Comparison of ENCODE assay signal across 9 cellular contexts in the genomic region with DNA sequence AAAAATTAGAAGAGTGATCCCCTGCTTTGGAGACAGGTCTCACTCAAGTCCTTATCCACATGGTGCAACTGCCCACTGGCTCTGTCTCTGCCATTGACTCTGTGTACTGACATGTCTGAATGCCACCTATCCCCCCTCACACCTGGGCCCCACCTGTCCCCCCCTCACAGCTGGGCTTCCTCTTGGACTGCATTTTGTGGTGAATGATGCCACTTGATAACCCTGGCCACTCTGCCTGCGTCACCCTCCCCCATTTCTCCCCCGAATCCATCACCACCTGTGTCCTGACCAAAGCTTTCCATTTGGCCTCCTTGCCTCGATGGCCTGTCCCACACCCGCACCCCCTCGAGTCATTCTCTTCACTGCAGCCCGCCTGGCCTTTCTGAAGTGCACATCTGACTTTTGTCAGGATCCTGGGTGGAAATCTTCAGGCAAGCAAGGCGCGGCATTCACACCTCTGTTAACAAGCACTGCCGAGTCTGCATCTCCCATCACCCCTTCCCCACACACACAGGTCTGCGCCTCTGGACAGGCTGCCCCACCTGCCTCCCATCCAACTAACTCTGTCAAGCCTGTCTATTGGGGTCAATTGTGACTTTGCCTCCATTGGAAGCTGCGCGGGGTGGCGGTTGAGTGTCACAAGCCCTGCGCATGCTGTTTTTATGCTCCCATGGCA.
DNase-seq lines count a peak whose midpoint lies in the region; ATAC-seq, FAIRE-seq and TF ChIP-seq lines count a peak whose summit lies in the region.
"Had no signal": no experiment of that assay in that cellular context is flagged by ENCODE, and none has a peak within 500 bp of the region (broad histone marks: within the 10 kb centered on the region; RNA-seq: fewer than 3 reads in every experiment).

No MANE protein-coding gene starts in this region.

- H3K27ac Mint-ChIP-seq in CD4-positive, CD25-positive, alpha-beta regulatory T cell = peak overlapping the region; percentile 43 to 85 (median 68)
- peak overlapping the region in 5 of 6 donors; percentile 20 to 85 (median 60) for H3K27ac Mint-ChIP-seq in naive B cell

- peaks cover 41 to 84% (median 75%) of the 10 kb centered on the region in 4 donors for H3K4me1 Mint-ChIP-seq in CD4-positive, CD25-positive, alpha-beta regulatory T cell
- peaks cover 45 to 56% (median 48%) of the 10 kb centered on the region in 3 donors for H3K4me1 Mint-ChIP-seq in naive B cell

- H3K27ac ChIP-seq in CD4-positive, CD25-positive, alpha-beta regulatory T cell (ENCODE audit: insufficient read depth, low read length, poor library complexity, severe bottlenecking) = peak overlapping the region; percentile 95
- H3K27ac ChIP-seq in IMR-90 (ENCODE audit: insufficient read depth, low read length) (peak overlapping the region; percentile 86), K562 (ENCODE audit: extremely low read depth, low read depth, low read length) (peak overlapping the region; percentile 67)

- no peaks in the 10 kb centered on the region for H3K9me3 ChIP-seq in CD4-positive, CD25-positive, alpha-beta regulatory T cell (ENCODE audit: control insufficient read depth in 2 of 2, low read length in 2 of 2)
- H3K9me3 ChIP-seq in IMR-90 (ENCODE audit: control insufficient read depth, insufficient read depth, low read length) (no peaks in the 10 kb centered on the region), K562 (replicated peaks; ENCODE audit: control insufficient read depth, insufficient read depth, low read depth, low read length) (no peaks in the 10 kb centered on the region)

- TF ChIP-seq RAD21 in IMR-90 (IDR thresholded peaks at IDR 0.05; ENCODE audit: low read length) (no peak), K562 (CRISPR knock-in tag; conservative IDR thresholded peaks at IDR 0.05 in 1 of 2, IDR thresholded peaks at IDR 0.05 in 1 of 2) (no peak)

- H3K4me3 ChIP-seq in CD4-positive, CD25-positive, alpha-beta regulatory T cell (ENCODE audit: low read depth, low read length) = peak overlapping the region; percentile 62
- H3K4me3 ChIP-seq in IMR-90 (ENCODE audit: insufficient read depth, low read depth, low read length) = peak overlapping the region; percentile 87
- H3K4me3 ChIP-seq in K562 = no peak overlapping the region

- dilution Hi-C loops in IMR-90 (cut with HindIII; ENCODE audit: low sequenced_read_pairs, unreplicated experiment) = no loop called here

- peak overlapping the region; percentile 23 to 96 (median 86) for H3K4me3 Mint-ChIP-seq in CD4-positive, CD25-positive, alpha-beta regulatory T cell
- peak overlapping the region in 1 of 8 donors; percentile 3 for H3K4me3 Mint-ChIP-seq in naive B cell

- POLR2A ChIA-PET in IMR-90 (lab: Charles Lee; ENCODE audit: unreplicated experiment) = interaction anchor here (0.8 to 1.6 kb wide), 2 partner anchors 9 to 51 kb away, joined by 3 to 5 read pairs; no protein-coding TSS in a partner anchor
- POLR2A ChIA-PET in K562 (lab: Yijun Ruan, JAX) = interaction anchor here (1.2 kb wide), 1 partner anchor 23 kb away, joined by 4 read pairs; no protein-coding TSS in a partner anchor

- no peak; the same call in 1 of the 2 replicates for TF ChIP-seq POLR2A in IMR-90 (IDR thresholded peaks at IDR 0.05; ENCODE audit: low read depth, low read length)
- TF ChIP-seq POLR2A in K562 (conservative IDR thresholded peaks at IDR 0.05) = no peak

- peak overlapping the region; percentile 100 for H3K23ac ChIP-seq in IMR-90 (ENCODE audit: low read depth, low read length)

- peaks cover 5% of the 10 kb centered on the region; the same call in 2 of the 3 replicates for H3K79me2 ChIP-seq in K562 (ENCODE audit: control insufficient read depth, insufficient read depth, low read length)

- BruUV-seq in IMR-90 (replicated peaks; lab: Mats Ljungman, UMichigan) = no TSS peak
- BruUV-seq in K562 (replicated peaks; lab: Mats Ljungman, UMichigan) = no TSS peak

- H3K9me3 Mint-ChIP-seq in CD4-positive, CD25-positive, alpha-beta regulatory T cell = no peaks in the 10 kb centered on the region
- no peaks in the 10 kb centered on the region for H3K9me3 Mint-ChIP-seq in naive B cell

- peaks cover 13% of the 10 kb centered on the region for H3K27me3 Mint-ChIP-seq in CD4-positive, CD25-positive, alpha-beta regulatory T cell
- no peaks in the 10 kb centered on the region for H3K27me3 Mint-ChIP-seq in naive B cell

- intact Hi-C loops in IMR-90 (cut with micrococcal nuclease) = no loop called here
- intact Hi-C loops in K562 (cut with micrococcal nuclease) = no loop called here

- DNase-seq in CD4-positive, CD25-positive, alpha-beta regulatory T cell = no peak
- DNase-seq in IMR-90 (no peak), K562 (ENCODE audit: extremely low read depth in 1 of 4, low spot score in 3 of 4) (no peak), naive B cell (no peak), GM10266 (ENCODE audit: extremely low spot score) (no peak), cortex of kidney (lab: John Stamatoyannopoulos, UW) (no peak), globus pallidus (ENCODE audit: low spot score) (no peak)
- no peak for DNase-seq in stimulated activated naive CD4-positive, alpha-beta T cell (lab: John Stamatoyannopoulos, UW)
- DNase-seq: SHP77 had no signal

- peak overlapping the region; percentile 60 for H2BK120ac ChIP-seq in IMR-90 (ENCODE audit: low read depth, low read length)

- peak overlapping the region; percentile 21 for H2AFZ ChIP-seq in IMR-90 (replicated peaks; ENCODE audit: low read length, poor library complexity)
- peak overlapping the region; percentile 70; the same call in 1 of the 2 replicates for H2AFZ ChIP-seq in K562 (ENCODE audit: low read depth, low read length)

- no peak for ATAC-seq in CD4-positive, CD25-positive, alpha-beta regulatory T cell (ENCODE audit: low read depth in 2 of 2)
- ATAC-seq in IMR-90 (ENCODE audit: low read depth) (no peak), K562 (no peak), naive B cell (ENCODE audit: low read depth in 2 of 2) (no peak)

- peak overlapping the region; percentile 83 for H2AK9ac ChIP-seq in IMR-90 (replicated peaks; ENCODE audit: low read depth, low read length, poor library complexity)

- H4K5ac ChIP-seq in IMR-90 (ENCODE audit: low read depth, low read length) = peak overlapping the region; percentile 55; the same call in 1 of the 2 replicates

- H2AK5ac ChIP-seq in IMR-90 (ENCODE audit: low read depth, low read length) = peak overlapping the region; percentile 83

- H3K4me1 ChIP-seq in CD4-positive, CD25-positive, alpha-beta regulatory T cell (ENCODE audit: control insufficient read depth, insufficient read depth, low read length, poor library complexity, severe bottlenecking) = peaks cover 84% of the 10 kb centered on the region
- H3K4me1 ChIP-seq in IMR-90 (ENCODE audit: control insufficient read depth, insufficient read depth, low read length) (peaks cover 25% of the 10 kb centered on the region), K562 (replicated peaks in 1 of 2; ENCODE audit: control insufficient read depth in 2 of 2, insufficient read depth in 2 of 2, low read length in 2 of 2) (peaks cover 11 to 40% of the 10 kb centered on the region in 2 experiments)

- H4K8ac ChIP-seq in IMR-90 (ENCODE audit: low read depth in 2 of 2, low read length in 2 of 2) = peak overlapping the region; percentile 83 to 91

- peak overlapping the region; percentile 100 for H2BK5ac ChIP-seq in IMR-90 (ENCODE audit: low read depth, low read length, poor library complexity, severe bottlenecking)

- peak overlapping the region; percentile 97 for H3K18ac ChIP-seq in IMR-90 (ENCODE audit: low read depth, low read length)

- H3K9me1 ChIP-seq in IMR-90 (ENCODE audit: insufficient read depth, low read length) (peaks cover 4% of the 10 kb centered on the region), K562 (ENCODE audit: control insufficient read depth, insufficient read depth, low read length) (no peaks in the 10 kb centered on the region)

- H3K79me1 ChIP-seq in IMR-90 (ENCODE audit: low read depth in 1 of 2, low read length in 2 of 2) = peaks cover 4% of the 10 kb centered on the region in 2 experiments; a peak in 2 of 4 replicates

- peak overlapping the region; percentile 85 for H3K56ac ChIP-seq in IMR-90 (ENCODE audit: extremely low read depth, insufficient read depth, low read length)

- H4K20me1 ChIP-seq in IMR-90 (ENCODE audit: insufficient read depth, low read length) (peaks cover 56% of the 10 kb centered on the region), K562 (replicated peaks; ENCODE audit: control insufficient read depth, insufficient read depth, low read length) (no peaks in the 10 kb centered on the region)

- H3K36me3 Mint-ChIP-seq in CD4-positive, CD25-positive, alpha-beta regulatory T cell = peaks cover 29% of the 10 kb centered on the region
- no peaks in the 10 kb centered on the region for H3K36me3 Mint-ChIP-seq in naive B cell

- H3K9ac ChIP-seq in IMR-90 (ENCODE audit: low read depth, low read length) (peak overlapping the region; percentile 99), K562 (ENCODE audit: insufficient read depth in 1 of 2, low read depth in 2 of 2, low read length in 2 of 2) (peak overlapping the region in 1 of 2 experiments; percentile 41; a peak in 2 of 4 replicates)

- H3K14ac ChIP-seq in IMR-90 (replicated peaks; ENCODE audit: low read depth, low read length) = peak overlapping the region; percentile 59

- H2BK15ac ChIP-seq in IMR-90 (ENCODE audit: low read depth, low read length) = peak overlapping the region; percentile 75

- CTCF ChIA-PET in IMR-90 (lab: Yijun Ruan, JAX) (interaction anchor here (0.7 kb wide), 1 partner anchor 12 kb away, joined by 3 read pairs; no protein-coding TSS in a partner anchor), K562 (lab: Yijun Ruan, JAX; ENCODE audit: low intra/inter-chr PET ratio) (no interaction called here)

- H2BK20ac ChIP-seq in IMR-90 (ENCODE audit: low read depth, low read length) = peak overlapping the region; percentile 20; the same call in 1 of the 2 replicates

- no peaks in the 10 kb centered on the region for H3K27me3 ChIP-seq in CD4-positive, CD25-positive, alpha-beta regulatory T cell (ENCODE audit: control insufficient read depth, insufficient read depth, low read length)
- H3K27me3 ChIP-seq in IMR-90 (ENCODE audit: control insufficient read depth, insufficient read depth, low read length) (no peaks in the 10 kb centered on the region), K562 (ENCODE audit: control insufficient read depth in 2 of 2, insufficient read depth in 2 of 2, low read length in 2 of 2) (no peaks in the 10 kb centered on the region)

- FAIRE-seq in K562 (lab: Jason Lieb, UNC) = no peak

- H3K4me2 ChIP-seq in IMR-90 (ENCODE audit: low read depth, low read length) (peak overlapping the region; percentile 94), K562 (ENCODE audit: insufficient read depth, low read length) (peak overlapping the region; percentile 43; the same call in 1 of the 2 replicates)

- H3K36me3 ChIP-seq in CD4-positive, CD25-positive, alpha-beta regulatory T cell (ENCODE audit: control insufficient read depth, insufficient read depth, low read length) = peaks cover 33% of the 10 kb centered on the region
- H3K36me3 ChIP-seq in IMR-90 (ENCODE audit: control insufficient read depth, insufficient read depth, low read length) (peaks cover 35% of the 10 kb centered on the region), K562 (ENCODE audit: control insufficient read depth, insufficient read depth, low read length) (no peaks in the 10 kb centered on the region)

- H3K4ac ChIP-seq in IMR-90 (ENCODE audit: low read depth, low read length) = peak overlapping the region; percentile 80

- 73% methylated on average over 7 of the region's 14 CpGs; no CpG with 5 or more reads in 1 of the 2 experiments for WGBS in IMR-90 (ENCODE audit: extremely low coverage in 2 of 2, insufficient read length in 1 of 2), 2 experiments
- WGBS in K562 (ENCODE audit: insufficient coverage, low coverage, missing lambda C conversion rate) = 78% methylated on average over 14 of the region's 14 CpGs

- TF ChIP-seq EP300 in K562 (IDR thresholded peaks at IDR 0.05; ENCODE audit: low read length) = no peak

- no peak for TF ChIP-seq CTCF in IMR-90 (conservative IDR thresholded peaks at IDR 0.05; ENCODE audit: low read depth, low read length)
- TF ChIP-seq CTCF in K562 (IDR thresholded peaks at IDR 0.05 in 2 of 3, conservative IDR thresholded peaks at IDR 0.05 in 1 of 3; ENCODE audit: insufficient read depth in 2 of 3, low read depth in 1 of 3, low read length in 3 of 3) = no peak
- no peak for TF ChIP-seq CTCF in GM10266 (IDR thresholded peaks at IDR 0.05; ENCODE audit: control insufficient read depth, insufficient read depth, low read depth, missing control alignments)

- in situ Hi-C loops in IMR-90 (cut with MboI; ENCODE audit: low sequenced_read_pairs) = no loop called here
- in situ Hi-C loops in K562 (cut with MboI) = no loop called here

- H4K91ac ChIP-seq in IMR-90 (ENCODE audit: insufficient read depth, low read depth, low read length) = peak overlapping the region; percentile 71
